ENCODE assay signal across 19 cellular contexts in genomic region chr1:204424621-204425020, GRCh38. TPM values are rescaled to one million over a fixed set of nuclear protein-coding genes. Genes with fewer than 3 reads are reported as not detected.
DNase-seq lines count a peak whose midpoint lies in the region; ATAC-seq, FAIRE-seq and TF ChIP-seq lines count a peak whose summit lies in the region.
"Had no signal": no experiment of that assay in that cellular context is flagged by ENCODE, and none has a peak within 500 bp of the region (broad histone marks: within the 10 kb centered on the region; RNA-seq: fewer than 3 reads in every experiment).

No MANE protein-coding gene starts in this region.

- H3K4me1 Mint-ChIP-seq in stimulated activated naive B cell treated with anti-CD40 and anti-IgM and Interleukin-4, amounts not matched to agents 10 μg/mL and 1 μg/mL and 100 μg/mL, for 72 hours, result peaks cover 13 to 22% of the 10 kb centered on the region in 2 donors

- 100% methylated on average over 2 of the region's 10 CpGs; no CpG with 5 or more reads in 1 of the 2 experiments for WGBS in IMR-90 (ENCODE audit: extremely low coverage in 2 of 2, insufficient read length in 1 of 2), 2 experiments
- WGBS in H1 (ENCODE audit: extremely low coverage in 1 of 2, insufficient coverage in 1 of 2, insufficient read length in 1 of 2, insufficient replicate concordance in 2 of 2, low coverage in 1 of 2, low lambda C conversion rate in 2 of 2, missing lambda C conversion rate in 1 of 2), 2 experiments, result 94% methylated on average over 10 of the region's 10 CpGs; no CpG with 5 or more reads in 1 of the 2 experiments

- FAIRE-seq in H1 (lab: Jason Lieb, UNC), result no peak
- FAIRE-seq: D721Med, GM12892, GM19239, H54 had no signal

- no peak overlapping the region for H2BK12ac ChIP-seq in H1 (ENCODE audit: low read depth, low read length)

- H3K4me1 ChIP-seq in IMR-90 (ENCODE audit: control insufficient read depth, insufficient read depth, low read length) (peaks cover 8% of the 10 kb centered on the region), H1 (replicated peaks in 1 of 4; ENCODE audit: control insufficient read depth in 3 of 4, insufficient read depth in 4 of 4, low read length in 3 of 4) (peaks cover 2 to 9% (median 3%) of the 10 kb centered on the region in 4 experiments; a peak in 4 of 7 replicates)

- no TSS peak for BruUV-seq in IMR-90 (replicated peaks; lab: Mats Ljungman, UMichigan)

- peaks cover 29 to 56% of the 10 kb centered on the region in 2 donors for H3K36me3 Mint-ChIP-seq in stimulated activated naive B cell treated with anti-CD40 and anti-IgM and Interleukin-4, amounts not matched to agents 10 μg/mL and 1 μg/mL and 100 μg/mL, for 72 hours

- H3K9ac ChIP-seq in IMR-90 (ENCODE audit: low read depth, low read length), result no peak overlapping the region
- H3K9ac ChIP-seq in H1 (replicated peaks in 1 of 4; ENCODE audit: extremely low read depth in 1 of 4, low read depth in 3 of 4, low read length in 3 of 4), result no peak overlapping the region

- H2BK120ac ChIP-seq in IMR-90 (ENCODE audit: low read depth, low read length) (no peak overlapping the region), H1 (replicated peaks; ENCODE audit: low read depth, low read length) (no peak overlapping the region)

- dilution Hi-C loops in IMR-90 (cut with HindIII; ENCODE audit: low sequenced_read_pairs, unreplicated experiment), result no loop called here

- H4K20me1 ChIP-seq in IMR-90 (ENCODE audit: insufficient read depth, low read length) (no peaks in the 10 kb centered on the region), H1 (replicated peaks in 1 of 2; ENCODE audit: control insufficient read depth in 1 of 2, insufficient read depth in 2 of 2, low read length in 2 of 2) (peaks cover 0 to 3% of the 10 kb centered on the region in 2 experiments)

- H3K14ac ChIP-seq in IMR-90 (replicated peaks; ENCODE audit: low read depth, low read length) (no peak overlapping the region), H1 (ENCODE audit: insufficient read length) (no peak overlapping the region)

- H2AK5ac ChIP-seq in IMR-90 (ENCODE audit: low read depth, low read length) (peak overlapping the region; percentile 15), H1 (ENCODE audit: low read depth, low read length) (no peak overlapping the region)

- no peaks in the 10 kb centered on the region for H3K9me3 ChIP-seq in IMR-90 (ENCODE audit: control insufficient read depth, insufficient read depth, low read length)
- no peaks in the 10 kb centered on the region for H3K9me3 ChIP-seq in H1 (ENCODE audit: insufficient read depth in 2 of 2, low read depth in 1 of 2, low read length in 1 of 2)

- POLR2A ChIA-PET in IMR-90 (lab: Charles Lee; ENCODE audit: unreplicated experiment) (no interaction called here), RWPE1 (lab: Yijun Ruan, JAX; ENCODE audit: low non-redundant PET) (no interaction called here), H1 (lab: Charles Lee; ENCODE audit: partially characterized antibody) (no interaction called here)

- H2BK5ac ChIP-seq in IMR-90 (ENCODE audit: low read depth, low read length, poor library complexity, severe bottlenecking) (no peak overlapping the region), H1 (ENCODE audit: low read depth, low read length) (no peak overlapping the region)

- peak overlapping the region; percentile 69 for H3K27ac Mint-ChIP-seq in stimulated activated naive B cell treated with anti-CD40 and anti-IgM and Interleukin-4, amounts not matched to agents 10 μg/mL and 1 μg/mL and 100 μg/mL, for 72 hours
- H3K27ac Mint-ChIP-seq: CD8-positive, alpha-beta T cell had no signal

- peaks cover 10% of the 10 kb centered on the region for H3K9me1 ChIP-seq in IMR-90 (ENCODE audit: insufficient read depth, low read length)

- H3K27me3 ChIP-seq in IMR-90 (ENCODE audit: control insufficient read depth, insufficient read depth, low read length) (no peaks in the 10 kb centered on the region), H1 (replicated peaks in 1 of 4; ENCODE audit: control insufficient read depth in 3 of 4, extremely low read depth in 1 of 4, insufficient read depth in 3 of 4, low read length in 3 of 4) (no peaks in the 10 kb centered on the region)

- no peak overlapping the region for H4K8ac ChIP-seq in IMR-90 (ENCODE audit: low read depth in 2 of 2, low read length in 2 of 2)
- peak overlapping the region; percentile 75; the same call in 1 of the 2 replicates for H4K8ac ChIP-seq in H1 (ENCODE audit: extremely low read depth, insufficient read depth, low read length)

- no peak overlapping the region for H3K27ac ChIP-seq in IMR-90 (ENCODE audit: insufficient read depth, low read length)
- H3K27ac ChIP-seq in RWPE1, result peak overlapping the region; percentile 37
- H3K27ac ChIP-seq in H1 (ENCODE audit: low read depth, low read length), result no peak overlapping the region
- H3K27ac ChIP-seq: HL-60 had no signal

- TF ChIP-seq CTCF in IMR-90 (conservative IDR thresholded peaks at IDR 0.05; ENCODE audit: low read depth, low read length) (no peak), RWPE1 (conservative IDR thresholded peaks at IDR 0.05; ENCODE audit: low read depth) (no peak), H1 (IDR thresholded peaks at IDR 0.05; ENCODE audit: control extremely low read depth in 1 of 3, insufficient read depth in 1 of 3, low read depth in 1 of 3, low read length in 3 of 3) (no peak)

- H2AFZ ChIP-seq in IMR-90 (replicated peaks; ENCODE audit: low read length, poor library complexity) (no peak overlapping the region), H1 (ENCODE audit: low read length) (no peak overlapping the region)

- H3K9me3 Mint-ChIP-seq in stimulated activated naive B cell treated with anti-CD40 and anti-IgM and Interleukin-4, amounts not matched to agents 10 μg/mL and 1 μg/mL and 100 μg/mL, for 72 hours, result no peaks in the 10 kb centered on the region
- H3K9me3 Mint-ChIP-seq: CD8-positive, alpha-beta T cell had no signal

- H2BK15ac ChIP-seq in IMR-90 (ENCODE audit: low read depth, low read length), result no peak overlapping the region
- no peak overlapping the region for H2BK15ac ChIP-seq in H1 (ENCODE audit: low read length)

- no peaks in the 10 kb centered on the region for H3K27me3 Mint-ChIP-seq in stimulated activated naive B cell treated with anti-CD40 and anti-IgM and Interleukin-4, amounts not matched to agents 10 μg/mL and 1 μg/mL and 100 μg/mL, for 72 hours

- no peak for TF ChIP-seq EP300 in H1 (IDR thresholded peaks at IDR 0.05; ENCODE audit: borderline replicate concordance in 1 of 2, low read depth in 2 of 2, low read length in 2 of 2)

- H3K4me3 ChIP-seq in IMR-90 (ENCODE audit: insufficient read depth, low read depth, low read length), result no peak overlapping the region
- H3K4me3 ChIP-seq in H1 (ENCODE audit: extremely low read depth in 1 of 4, insufficient read depth in 2 of 4, low read depth in 3 of 4, low read length in 4 of 4), result no peak overlapping the region

- H3K4ac ChIP-seq in IMR-90 (ENCODE audit: low read depth, low read length) (no peak overlapping the region), H1 (replicated peaks; ENCODE audit: insufficient read length, low read depth, low read length) (no peak overlapping the region)

- H3K79me2 ChIP-seq in H1 (ENCODE audit: control insufficient read depth in 1 of 2, insufficient read depth in 2 of 2, low read length in 2 of 2), result no peaks in the 10 kb centered on the region

- H3K79me1 ChIP-seq in IMR-90 (ENCODE audit: low read depth in 1 of 2, low read length in 2 of 2), result 0 out of 4 replicates have a peak, but pooled peaks cover 0 to 3% of the 10 kb centered on the region in 2 experiments
- H3K79me1 ChIP-seq in H1 (ENCODE audit: low read depth, low read length), result no peaks in the 10 kb centered on the region

- H3K36me3 ChIP-seq in IMR-90 (ENCODE audit: control insufficient read depth, insufficient read depth, low read length) (peaks cover 7% of the 10 kb centered on the region), H1 (ENCODE audit: control insufficient read depth in 2 of 4, insufficient read depth in 4 of 4, low read length in 3 of 4) (peaks cover 0 to 8% (median 3%) of the 10 kb centered on the region in 4 experiments; a peak in 5 of 8 replicates)

- H3K56ac ChIP-seq in IMR-90 (ENCODE audit: extremely low read depth, insufficient read depth, low read length) (no peak overlapping the region), H1 (replicated peaks; ENCODE audit: insufficient read length, low read depth, low read length) (no peak overlapping the region)

- H3K4me2 ChIP-seq in IMR-90 (ENCODE audit: low read depth, low read length), result no peak overlapping the region
- no peak overlapping the region for H3K4me2 ChIP-seq in H1 (ENCODE audit: insufficient read depth in 1 of 2, low read depth in 2 of 2, low read length in 2 of 2)

- in situ Hi-C loops in IMR-90 (cut with MboI; ENCODE audit: low sequenced_read_pairs), result no loop called here

- H4K91ac ChIP-seq in IMR-90 (ENCODE audit: insufficient read depth, low read depth, low read length) (no peak overlapping the region), H1 (replicated peaks; ENCODE audit: insufficient read length, low read length) (no peak overlapping the region)

- H4K5ac ChIP-seq in IMR-90 (ENCODE audit: low read depth, low read length) (no peak overlapping the region), H1 (ENCODE audit: insufficient read length, low read depth, low read length) (no peak overlapping the region)

- intact Hi-C loops in IMR-90 (cut with micrococcal nuclease), result no loop called here

- TF ChIP-seq POLR2A in IMR-90 (IDR thresholded peaks at IDR 0.05; ENCODE audit: low read depth, low read length), result no peak
- TF ChIP-seq POLR2A in H1 (IDR thresholded peaks at IDR 0.05; ENCODE audit: control extremely low read depth in 1 of 2, low read depth in 2 of 2, low read length in 2 of 2), result no peak

- no peak overlapping the region for H3K4me3 Mint-ChIP-seq in stimulated activated naive B cell treated with anti-CD40 and anti-IgM and Interleukin-4, amounts not matched to agents 10 μg/mL and 1 μg/mL and 100 μg/mL, for 72 hours
- H3K4me3 Mint-ChIP-seq: CD14-positive monocyte; CD8-positive, alpha-beta T cell had no signal

- H2AK9ac ChIP-seq in IMR-90 (replicated peaks; ENCODE audit: low read depth, low read length, poor library complexity), result peak overlapping the region; percentile 29

- CTCF ChIA-PET in IMR-90 (lab: Yijun Ruan, JAX) (no interaction called here), RWPE1 (lab: Yijun Ruan, JAX) (interaction anchor here (0.6 to 1.0 kb wide), 2 partner anchors 71 to 74 kb away, joined by 3 read pairs; no protein-coding TSS in a partner anchor), H1 (lab: Charles Lee; ENCODE audit: partially characterized antibody) (interaction anchor here (0.8 to 47.3 kb wide), 3 partner anchors 12 to 71 kb away, joined by 4 to 2124 read pairs (median 310); partner anchors contain the start of genes MDM4 and PIK3C2B)

- TF ChIP-seq RAD21 in IMR-90 (IDR thresholded peaks at IDR 0.05; ENCODE audit: low read length) (no peak), H1 (IDR thresholded peaks at IDR 0.05 in 1 of 2, conservative IDR thresholded peaks at IDR 0.05 in 1 of 2; ENCODE audit: low read depth in 2 of 2, low read length in 2 of 2) (no peak)

- H3K18ac ChIP-seq in IMR-90 (ENCODE audit: low read depth, low read length), result no peak overlapping the region
- no peak overlapping the region for H3K18ac ChIP-seq in H1 (ENCODE audit: extremely low read depth, low read length)

- H2BK20ac ChIP-seq in IMR-90 (ENCODE audit: low read depth, low read length) (no peak overlapping the region), H1 (ENCODE audit: low read length) (no peak overlapping the region)

- ATAC-seq in IMR-90 (ENCODE audit: low read depth), result no peak
- ATAC-seq in stimulated activated naive B cell treated with anti-CD40 and anti-IgM and Interleukin-4, amounts not matched to agents 10 μg/mL and 1 μg/mL and 100 μg/mL, for 72 hours (replicated peaks), result no peak
- ATAC-seq in HG02759 (IDR thresholded peaks at IDR 0.05; ENCODE audit: unreplicated experiment), result no peak
- ATAC-seq: CD8-positive, alpha-beta T cell; HCT116 had no signal

- H3K23me2 ChIP-seq in H1 (ENCODE audit: low read depth, low read length), result peaks cover 2% of the 10 kb centered on the region; the same call in 1 of the 2 replicates

- H3K23ac ChIP-seq in IMR-90 (ENCODE audit: low read depth, low read length) (no peak overlapping the region), H1 (ENCODE audit: insufficient read length) (no peak overlapping the region)

- DNase-seq in IMR-90 (no peak), RWPE1 (ENCODE audit: low spot score) (no peak), H1 (ENCODE audit: low read depth in 1 of 2, low spot score in 2 of 2) (no peak), NCI-H2227 treated with DMSO at 0.1 percent for 48 hours (lab: John Stamatoyannopoulos, UW) (no peak), EL (no peak)
- no peak for DNase-seq in stimulated activated naive B cell treated with anti-CD40 and anti-IgM and Interleukin-4, amounts not matched to agents 10 μg/mL and 1 μg/mL and 100 μg/mL, for 72 hours
- DNase-seq: CD8-positive, alpha-beta T cell; COR-L47; DMS153; DMS79 treated with DMSO at 0.1 percent for 48 hours; GDM1 had no signal

RNA-seq across cellular contexts. Expression of gene PPP1R15B, which starts 13.0 kb away (rescaled TPM):
- total RNA-seq in IMR-90 (2012; rRNA removed), result 14.9 and 20.3 TPM in 2 replicates
- polyA plus RNA-seq in IMR-90 (2012; rRNA removed), result 14.4 and 15.0 TPM in 2 replicates
- polyA plus RNA-seq in IMR-90 (2012; cell fraction: cytosol; rRNA removed), result 8.7 and 10.7 TPM in 2 replicates
- 6.9 and 17.1 TPM in 2 replicates for polyA plus RNA-seq in IMR-90 (2012; cell fraction: nucleus; rRNA removed; ENCODE audit: low replicate concordance)
- total RNA-seq in H1 (2021; fragmentation: NEBNext Ultra II Directional; extraction: Animal tissue kit (Norgen Biotek cat#: 25700)), result 70.1 and 72.2 TPM in 2 replicates
- 14.4 and 20.0 TPM in 2 replicates for polyA plus RNA-seq in H1 (2011; rRNA removed)
- 19.3 TPM for polyA plus RNA-seq in H1 (2011; cell fraction: cytosol; rRNA removed)
- polyA plus RNA-seq in H1 (2011; cell fraction: nucleus; rRNA removed), result 14.6 TPM
- polyA plus RNA-seq in H1 (2012, experiment 1 of 2), result 13.3 to 25.2 TPM (median 17.0 TPM) in 4 replicates
- polyA plus RNA-seq in H1 (2012, experiment 2 of 2), result 3.4 TPM
- polyA plus RNA-seq in H1 (2013, experiment 1 of 2), result 34.3 TPM
- polyA plus RNA-seq in H1 (2013, experiment 2 of 2), result 37.9 TPM
- 41.1 and 46.5 TPM in 2 replicates for polyA minus RNA-seq in H1 (2011; rRNA and poly(A)+ RNA removed)
- polyA minus RNA-seq in H1 (2011; cell fraction: cytosol; rRNA and poly(A)+ RNA removed), result 37.1 TPM
- 41.8 TPM for polyA minus RNA-seq in H1 (2011; cell fraction: nucleus; rRNA and poly(A)+ RNA removed)
